In the genomic region with DNA sequence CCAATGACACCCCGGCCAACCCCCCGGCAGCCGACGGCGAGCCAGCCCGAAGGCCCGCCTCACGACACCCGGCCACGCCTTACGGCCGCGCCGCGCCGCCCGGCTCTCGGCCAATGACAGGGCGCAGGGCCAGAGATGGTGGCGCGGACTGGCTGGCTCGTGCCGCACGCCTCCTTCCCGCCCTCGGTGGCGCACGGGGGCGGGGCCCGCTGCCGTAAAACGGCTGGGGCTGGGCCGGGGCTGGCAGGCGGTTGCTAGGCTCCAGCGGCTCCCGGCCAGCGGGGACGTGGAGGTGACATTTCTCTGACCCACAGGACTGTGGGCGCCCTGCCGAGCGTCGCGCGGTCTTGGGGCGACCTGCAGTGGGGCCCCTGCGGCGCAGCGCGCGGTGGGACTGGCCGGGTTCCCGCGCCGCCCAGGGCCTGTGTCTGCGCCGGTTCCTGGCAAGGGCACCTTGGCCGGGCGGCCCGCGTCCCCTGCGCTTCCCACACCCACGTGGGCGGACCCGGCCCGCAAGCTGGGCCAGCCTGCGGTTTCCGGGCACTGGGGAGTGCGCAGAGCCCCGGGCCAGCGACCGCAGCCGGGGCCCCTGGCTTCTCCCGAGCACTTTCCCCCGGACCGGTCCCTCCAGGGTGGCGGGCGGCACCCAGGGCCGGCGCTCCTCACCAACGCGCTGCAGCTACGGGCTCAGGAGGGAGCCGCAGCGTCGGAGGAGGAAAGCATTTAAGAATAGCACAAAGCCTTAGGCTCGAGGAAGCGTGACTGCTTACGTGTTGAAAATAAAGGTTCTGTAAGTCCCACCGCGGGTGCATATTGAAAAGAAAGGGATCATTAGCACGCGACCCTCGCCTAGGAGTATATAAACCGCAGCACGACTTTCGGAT, we compare ENCODE assay signal across 1 cellular context.
TF ChIP-seq lines count a peak whose summit lies in the region.

MPC1 (minus strand) TSS at position 8 of the 884 bp plus-strand sequence. CDS start 64 bp downstream, outside the sequence.

TF ChIP-seq in HepG2, 621 proteins besides CTCF, POLR2A, EP300 and RAD21 (continued from another document and continues in another):
- TF ChIP-seq, protein P1, sequence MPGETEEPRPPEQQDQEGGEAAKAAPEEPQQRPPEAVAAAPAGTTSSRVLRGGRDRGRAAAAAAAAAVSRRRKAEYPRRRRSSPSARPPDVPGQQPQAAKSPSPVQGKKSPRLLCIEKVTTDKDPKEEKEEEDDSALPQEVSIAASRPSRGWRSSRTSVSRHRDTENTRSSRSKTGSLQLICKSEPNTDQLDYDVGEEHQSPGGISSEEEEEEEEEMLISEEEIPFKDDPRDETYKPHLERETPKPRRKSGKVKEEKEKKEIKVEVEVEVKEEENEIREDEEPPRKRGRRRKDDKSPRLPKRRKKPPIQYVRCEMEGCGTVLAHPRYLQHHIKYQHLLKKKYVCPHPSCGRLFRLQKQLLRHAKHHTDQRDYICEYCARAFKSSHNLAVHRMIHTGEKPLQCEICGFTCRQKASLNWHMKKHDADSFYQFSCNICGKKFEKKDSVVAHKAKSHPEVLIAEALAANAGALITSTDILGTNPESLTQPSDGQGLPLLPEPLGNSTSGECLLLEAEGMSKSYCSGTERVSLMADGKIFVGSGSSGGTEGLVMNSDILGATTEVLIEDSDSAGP (CRISPR knock-in tag; IDR thresholded peaks at IDR 0.05; ENCODE audit: borderline replicate concordance) = peak; percentile 74
- peak; percentile 64; the same call in 1 of the 2 replicates for TF ChIP-seq HNRNPUL1 (IDR thresholded peaks at IDR 0.05; ENCODE audit: low read depth, low read length)
- TF ChIP-seq, protein P2, sequence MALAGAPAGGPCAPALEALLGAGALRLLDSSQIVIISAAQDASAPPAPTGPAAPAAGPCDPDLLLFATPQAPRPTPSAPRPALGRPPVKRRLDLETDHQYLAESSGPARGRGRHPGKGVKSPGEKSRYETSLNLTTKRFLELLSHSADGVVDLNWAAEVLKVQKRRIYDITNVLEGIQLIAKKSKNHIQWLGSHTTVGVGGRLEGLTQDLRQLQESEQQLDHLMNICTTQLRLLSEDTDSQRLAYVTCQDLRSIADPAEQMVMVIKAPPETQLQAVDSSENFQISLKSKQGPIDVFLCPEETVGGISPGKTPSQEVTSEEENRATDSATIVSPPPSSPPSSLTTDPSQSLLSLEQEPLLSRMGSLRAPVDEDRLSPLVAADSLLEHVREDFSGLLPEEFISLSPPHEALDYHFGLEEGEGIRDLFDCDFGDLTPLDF (CRISPR knock-in tag; IDR thresholded peaks at IDR 0.05) = peak; percentile 99
- no peak for TF ChIP-seq CHD4 (IDR thresholded peaks at IDR 0.05; ENCODE audit: borderline replicate concordance, low read length)
- no peak; the same call in 1 of the 2 replicates for TF ChIP-seq ZC3H4 (CRISPR knock-in tag; IDR thresholded peaks at IDR 0.05; ENCODE audit: borderline replicate concordance)
- TF ChIP-seq ZNF564 (CRISPR knock-in tag; IDR thresholded peaks at IDR 0.05) = peak; percentile 45; the same call in 1 of the 2 replicates
- peak; percentile 24; the same call in 1 of the 2 replicates for TF ChIP-seq ISL2 (CRISPR knock-in tag; IDR thresholded peaks at IDR 0.05)
- TF ChIP-seq ZFX (CRISPR knock-in tag; IDR thresholded peaks at IDR 0.05; ENCODE audit: low read depth) = peak; percentile 85
- peak; percentile 82; the same call in 1 of the 2 replicates for TF ChIP-seq ZSCAN22 (CRISPR knock-in tag; IDR thresholded peaks at IDR 0.05)
- TF ChIP-seq FOXA1 (IDR thresholded peaks at IDR 0.05) = no peak
- TF ChIP-seq FOXA1 (CRISPR knock-in tag; IDR thresholded peaks at IDR 0.05) = no peak
- no peak for TF ChIP-seq JARID2 (CRISPR knock-in tag; IDR thresholded peaks at IDR 0.05; ENCODE audit: insufficient replicate concordance)
- 0 out of 2 replicates have a peak, but pooled peaks have one; percentile 84 for TF ChIP-seq DNMT1 (CRISPR knock-in tag; IDR thresholded peaks at IDR 0.05)
- TF ChIP-seq MTF1 (CRISPR knock-in tag; IDR thresholded peaks at IDR 0.05) = peak; percentile 60; the same call in 1 of the 2 replicates
- TF ChIP-seq, protein P3, sequence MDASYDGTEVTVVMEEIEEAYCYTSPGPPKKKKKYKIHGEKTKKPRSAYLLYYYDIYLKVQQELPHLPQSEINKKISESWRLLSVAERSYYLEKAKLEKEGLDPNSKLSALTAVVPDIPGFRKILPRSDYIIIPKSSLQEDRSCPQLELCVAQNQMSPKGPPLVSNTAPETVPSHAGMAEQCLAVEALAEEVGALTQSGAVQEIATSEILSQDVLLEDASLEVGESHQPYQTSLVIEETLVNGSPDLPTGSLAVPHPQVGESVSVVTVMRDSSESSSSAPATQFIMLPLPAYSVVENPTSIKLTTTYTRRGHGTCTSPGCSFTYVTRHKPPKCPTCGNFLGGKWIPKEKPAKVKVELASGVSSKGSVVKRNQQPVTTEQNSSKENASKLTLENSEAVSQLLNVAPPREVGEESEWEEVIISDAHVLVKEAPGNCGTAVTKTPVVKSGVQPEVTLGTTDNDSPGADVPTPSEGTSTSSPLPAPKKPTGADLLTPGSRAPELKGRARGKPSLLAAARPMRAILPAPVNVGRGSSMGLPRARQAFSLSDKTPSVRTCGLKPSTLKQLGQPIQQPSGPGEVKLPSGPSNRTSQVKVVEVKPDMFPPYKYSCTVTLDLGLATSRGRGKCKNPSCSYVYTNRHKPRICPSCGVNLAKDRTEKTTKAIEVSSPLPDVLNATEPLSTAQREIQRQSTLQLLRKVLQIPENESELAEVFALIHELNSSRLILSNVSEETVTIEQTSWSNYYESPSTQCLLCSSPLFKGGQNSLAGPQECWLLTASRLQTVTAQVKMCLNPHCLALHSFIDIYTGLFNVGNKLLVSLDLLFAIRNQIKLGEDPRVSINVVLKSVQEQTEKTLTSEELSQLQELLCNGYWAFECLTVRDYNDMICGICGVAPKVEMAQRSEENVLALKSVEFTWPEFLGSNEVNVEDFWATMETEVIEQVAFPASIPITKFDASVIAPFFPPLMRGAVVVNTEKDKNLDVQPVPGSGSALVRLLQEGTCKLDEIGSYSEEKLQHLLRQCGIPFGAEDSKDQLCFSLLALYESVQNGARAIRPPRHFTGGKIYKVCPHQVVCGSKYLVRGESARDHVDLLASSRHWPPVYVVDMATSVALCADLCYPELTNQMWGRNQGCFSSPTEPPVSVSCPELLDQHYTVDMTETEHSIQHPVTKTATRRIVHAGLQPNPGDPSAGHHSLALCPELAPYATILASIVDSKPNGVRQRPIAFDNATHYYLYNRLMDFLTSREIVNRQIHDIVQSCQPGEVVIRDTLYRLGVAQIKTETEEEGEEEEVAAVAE (CRISPR knock-in tag; IDR thresholded peaks at IDR 0.05; ENCODE audit: borderline replicate concordance) = peak; percentile 80; the same call in 1 of the 2 replicates
- TF ChIP-seq ZBTB26 (CRISPR knock-in tag; IDR thresholded peaks at IDR 0.05; ENCODE audit: borderline replicate concordance) = peak; percentile 55; the same call in 1 of the 2 replicates
- TF ChIP-seq FOXK1 (CRISPR knock-in tag; IDR thresholded peaks at IDR 0.05; ENCODE audit: borderline replicate concordance, low read depth) = peak; percentile 44; the same call in 1 of the 2 replicates
- TF ChIP-seq PRDM15 (CRISPR knock-in tag; IDR thresholded peaks at IDR 0.05) = peak; percentile 52; the same call in 1 of the 2 replicates
- peak; percentile 61 for TF ChIP-seq ZNF329 (CRISPR knock-in tag; IDR thresholded peaks at IDR 0.05; ENCODE audit: low read depth)
- TF ChIP-seq ZBTB2 (CRISPR knock-in tag; IDR thresholded peaks at IDR 0.05; ENCODE audit: low read depth) = peak; percentile 84
- TF ChIP-seq ZNF800 (CRISPR knock-in tag; IDR thresholded peaks at IDR 0.05) = 0 out of 2 replicates have a peak, but pooled peaks have one; percentile 41
- peak; percentile 59; the same call in 1 of the 2 replicates for TF ChIP-seq TSC22D2 (CRISPR knock-in tag; IDR thresholded peaks at IDR 0.05; ENCODE audit: borderline replicate concordance)
- TF ChIP-seq MIER2 (CRISPR knock-in tag; IDR thresholded peaks at IDR 0.05) = no peak
- no peak; the same call in 1 of the 2 replicates for TF ChIP-seq ZNF234 (CRISPR knock-in tag; conservative IDR thresholded peaks at IDR 0.05)
- TF ChIP-seq ATF7 (IDR thresholded peaks at IDR 0.05) = no peak
- TF ChIP-seq ATF7 (CRISPR knock-in tag; IDR thresholded peaks at IDR 0.05) = no peak
- TF ChIP-seq NFE2L2 (IDR thresholded peaks at IDR 0.05; ENCODE audit: low read length) = no peak
- TF ChIP-seq KAT2B (IDR thresholded peaks at IDR 0.05; ENCODE audit: borderline replicate concordance, low read depth, low read length) = no peak
- TF ChIP-seq ETV6 (CRISPR knock-in tag; conservative IDR thresholded peaks at IDR 0.05) = no peak
- TF ChIP-seq SMAD9 (CRISPR knock-in tag; IDR thresholded peaks at IDR 0.05) = 0 out of 2 replicates have a peak, but pooled peaks have one; percentile 19
- TF ChIP-seq SSRP1 (CRISPR knock-in tag; IDR thresholded peaks at IDR 0.05) = no peak; the same call in 1 of the 2 replicates
- no peak for TF ChIP-seq GTF3A (CRISPR knock-in tag; conservative IDR thresholded peaks at IDR 0.05)
- no peak for TF ChIP-seq PLSCR1 (CRISPR knock-in tag; IDR thresholded peaks at IDR 0.05; ENCODE audit: borderline replicate concordance)
- peak; percentile 57; the same call in 1 of the 2 replicates for TF ChIP-seq ZNF274 (CRISPR knock-in tag; IDR thresholded peaks at IDR 0.05)
- no peak for TF ChIP-seq DMTF1 (CRISPR knock-in tag; IDR thresholded peaks at IDR 0.05)
